In genomic region chr5:172641359-172642045, GRCh38 we compare ENCODE assay signal across 8 cellular contexts. TPM values are rescaled to one million over a fixed set of nuclear protein-coding genes. Genes with fewer than 3 reads are reported as not detected.
DNase-seq lines count a peak whose midpoint lies in the region; ATAC-seq and TF ChIP-seq lines count a peak whose summit lies in the region.

No MANE protein-coding gene starts in this region.

- no peaks in the 10 kb centered on the region for H3K9me3 Mint-ChIP-seq in activated naive CD8-positive, alpha-beta T cell (ENCODE audit: low read depth)
- H3K9me3 Mint-ChIP-seq in activated naive CD8-positive, alpha-beta T cell treated with anti-CD3 and anti-CD28 coated beads for 36 hours = no peaks in the 10 kb centered on the region

- peak overlapping the region; percentile 32 for H3K4me3 Mint-ChIP-seq in activated naive CD8-positive, alpha-beta T cell
- H3K4me3 Mint-ChIP-seq in activated naive CD8-positive, alpha-beta T cell treated with anti-CD3 and anti-CD28 coated beads for 36 hours = no peak overlapping the region

- intact Hi-C loops in posterior cingulate gyrus (cut with DNase I) = loop anchor here (2.0 to 10.0 kb wide), 2 partner anchors 53 to 163 kb away; no protein-coding TSS in a partner anchor

- no peak overlapping the region for H3K27ac Mint-ChIP-seq in activated naive CD8-positive, alpha-beta T cell
- H3K27ac Mint-ChIP-seq in activated naive CD8-positive, alpha-beta T cell treated with anti-CD3 and anti-CD28 coated beads for 36 hours = no peak overlapping the region

- peaks cover 7% of the 10 kb centered on the region for H3K4me1 Mint-ChIP-seq in activated naive CD8-positive, alpha-beta T cell (ENCODE audit: low read depth)
- H3K4me1 Mint-ChIP-seq in activated naive CD8-positive, alpha-beta T cell treated with anti-CD3 and anti-CD28 coated beads for 36 hours = peaks cover 5% of the 10 kb centered on the region

- TF ChIP-seq CTCF in fibroblast of villous mesenchyme (IDR thresholded peaks at IDR 0.05; ENCODE audit: insufficient read depth, low read depth, low read length) = peak; percentile 4

- peak overlapping the region; percentile 62 for H3K4me3 ChIP-seq in fibroblast of villous mesenchyme (ENCODE audit: low read depth, low read length)

- H3K27me3 Mint-ChIP-seq in activated naive CD8-positive, alpha-beta T cell = peaks cover 28% of the 10 kb centered on the region
- peaks cover 59% of the 10 kb centered on the region for H3K27me3 Mint-ChIP-seq in activated naive CD8-positive, alpha-beta T cell treated with anti-CD3 and anti-CD28 coated beads for 36 hours

- DNase-seq in activated naive CD8-positive, alpha-beta T cell treated with anti-CD3 and anti-CD28 coated beads for 36 hours = no peak
- DNase-seq in fibroblast of villous mesenchyme (ENCODE audit: low read depth) (peak; percentile 11), posterior cingulate gyrus (peak in 7 of 10 donors; percentile 14 to 90 (median 40)), NOMO-1 treated with DMSO at 0.1 percent for 48 hours (lab: John Stamatoyannopoulos, UW; ENCODE audit: unreplicated experiment) (no peak)

- no peaks in the 10 kb centered on the region for H3K36me3 Mint-ChIP-seq in activated naive CD8-positive, alpha-beta T cell
- H3K36me3 Mint-ChIP-seq in activated naive CD8-positive, alpha-beta T cell treated with anti-CD3 and anti-CD28 coated beads for 36 hours = no peaks in the 10 kb centered on the region

- peak; percentile 45 for ATAC-seq in SK-N-SH treated with all-trans-retinoic acid at 6 μM for 48 hours
- ATAC-seq in HG02678 (IDR thresholded peaks at IDR 0.05; ENCODE audit: unreplicated experiment) = no peak
- no peak for ATAC-seq in HG03280 (IDR thresholded peaks at IDR 0.05; ENCODE audit: unreplicated experiment)

TF ChIP-seq in SK-N-SH treated with all-trans-retinoic acid at 6 μM for 48 hours, 23 proteins besides CTCF, POLR2A, EP300 and RAD21:
- TF ChIP-seq RARB (CRISPR knock-in tag; IDR thresholded peaks at IDR 0.05) (no peak), ZNF8 (CRISPR knock-in tag; IDR thresholded peaks at IDR 0.05) (no peak), TOX (CRISPR knock-in tag; IDR thresholded peaks at IDR 0.05; ENCODE audit: borderline replicate concordance) (no peak), ZC3H10 (CRISPR knock-in tag; IDR thresholded peaks at IDR 0.05) (no peak), CSDC2 (CRISPR knock-in tag; IDR thresholded peaks at IDR 0.05) (no peak), ARNTL (CRISPR knock-in tag; IDR thresholded peaks at IDR 0.05; ENCODE audit: borderline replicate concordance, low read depth) (no peak), ISL1 (CRISPR knock-in tag; IDR thresholded peaks at IDR 0.05) (no peak), CREB5 (CRISPR knock-in tag; IDR thresholded peaks at IDR 0.05; ENCODE audit: low read depth) (no peak), ZFP3 (CRISPR knock-in tag; IDR thresholded peaks at IDR 0.05) (no peak), ZNF70 (CRISPR knock-in tag; IDR thresholded peaks at IDR 0.05) (no peak), ZNF565 (CRISPR knock-in tag; conservative IDR thresholded peaks at IDR 0.05; ENCODE audit: low read depth) (no peak), PATZ1 (CRISPR knock-in tag; IDR thresholded peaks at IDR 0.05; ENCODE audit: borderline replicate concordance) (no peak)
- TF ChIP-seq, protein P1, sequence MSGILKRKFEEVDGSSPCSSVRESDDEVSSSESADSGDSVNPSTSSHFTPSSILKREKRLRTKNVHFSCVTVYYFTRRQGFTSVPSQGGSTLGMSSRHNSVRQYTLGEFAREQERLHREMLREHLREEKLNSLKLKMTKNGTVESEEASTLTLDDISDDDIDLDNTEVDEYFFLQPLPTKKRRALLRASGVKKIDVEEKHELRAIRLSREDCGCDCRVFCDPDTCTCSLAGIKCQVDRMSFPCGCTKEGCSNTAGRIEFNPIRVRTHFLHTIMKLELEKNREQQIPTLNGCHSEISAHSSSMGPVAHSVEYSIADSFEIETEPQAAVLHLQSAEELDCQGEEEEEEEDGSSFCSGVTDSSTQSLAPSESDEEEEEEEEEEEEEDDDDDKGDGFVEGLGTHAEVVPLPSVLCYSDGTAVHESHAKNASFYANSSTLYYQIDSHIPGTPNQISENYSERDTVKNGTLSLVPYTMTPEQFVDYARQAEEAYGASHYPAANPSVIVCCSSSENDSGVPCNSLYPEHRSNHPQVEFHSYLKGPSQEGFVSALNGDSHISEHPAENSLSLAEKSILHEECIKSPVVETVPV (CRISPR knock-in tag; IDR thresholded peaks at IDR 0.05) = no peak
- TF ChIP-seq, protein P2, sequence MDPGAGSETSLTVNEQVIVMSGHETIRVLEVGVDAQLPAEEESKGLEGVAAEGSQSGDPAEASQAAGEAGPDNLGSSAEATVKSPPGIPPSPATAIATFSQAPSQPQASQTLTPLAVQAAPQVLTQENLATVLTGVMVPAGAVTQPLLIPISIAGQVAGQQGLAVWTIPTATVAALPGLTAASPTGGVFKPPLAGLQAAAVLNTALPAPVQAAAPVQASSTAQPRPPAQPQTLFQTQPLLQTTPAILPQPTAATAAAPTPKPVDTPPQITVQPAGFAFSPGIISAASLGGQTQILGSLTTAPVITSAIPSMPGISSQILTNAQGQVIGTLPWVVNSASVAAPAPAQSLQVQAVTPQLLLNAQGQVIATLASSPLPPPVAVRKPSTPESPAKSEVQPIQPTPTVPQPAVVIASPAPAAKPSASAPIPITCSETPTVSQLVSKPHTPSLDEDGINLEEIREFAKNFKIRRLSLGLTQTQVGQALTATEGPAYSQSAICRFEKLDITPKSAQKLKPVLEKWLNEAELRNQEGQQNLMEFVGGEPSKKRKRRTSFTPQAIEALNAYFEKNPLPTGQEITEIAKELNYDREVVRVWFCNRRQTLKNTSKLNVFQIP (CRISPR knock-in tag; IDR thresholded peaks at IDR 0.05; ENCODE audit: borderline replicate concordance, low read depth) = no peak

RNA-seq across cellular contexts. Expression of gene NEURL1B, which starts 0.4 kb away (rescaled TPM):
- under 1 TPM; 0.10 TPM for total RNA-seq in activated naive CD8-positive, alpha-beta T cell treated with anti-CD3 and anti-CD28 coated beads for 36 hours
- total RNA-seq in fibroblast of villous mesenchyme = 2.9 and 4.3 TPM in 2 replicates

Comparison
In these comparisons a context has a peak if more than half of its experiments do, and no peak if none do; other contexts are left out.
1. DNase-seq: peak in fibroblast of villous mesenchyme (single experiment) and posterior cingulate gyrus (7 of 10); none in activated naive CD8-positive, alpha-beta T cell treated with anti-CD3 and anti-CD28 coated beads for 36 hours (single experiment) and NOMO-1 treated with DMSO at 0.1 percent for 48 hours (single experiment).